ENCODE assay signal across 18 cellular contexts in the genomic region with DNA sequence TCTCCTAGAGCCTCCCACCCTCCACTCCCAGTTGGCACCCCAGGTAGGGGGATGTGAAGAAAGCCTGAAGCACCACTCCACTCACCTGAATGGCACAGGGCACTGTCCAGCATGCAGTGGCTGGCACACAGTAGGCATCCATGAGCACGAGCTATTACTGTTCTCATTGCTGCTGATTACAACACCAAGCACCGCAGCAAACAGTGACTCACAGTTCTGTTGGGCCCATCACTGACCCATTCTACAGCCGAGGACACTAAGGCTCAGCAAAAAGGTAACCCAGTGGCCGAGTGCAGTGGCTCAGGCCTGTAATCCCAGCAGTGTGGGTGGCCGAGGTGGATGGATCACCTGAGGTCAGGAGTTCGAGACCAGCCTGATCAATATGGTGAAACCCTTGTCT. TPM values are rescaled to one million over a fixed set of nuclear protein-coding genes. Genes with fewer than 3 reads are reported as not detected.
DNase-seq lines count a peak whose midpoint lies in the region; ATAC-seq, FAIRE-seq and TF ChIP-seq lines count a peak whose summit lies in the region.
"Had no signal": no experiment of that assay in that cellular context is flagged by ENCODE, and none has a peak within 500 bp of the region (broad histone marks: within the 10 kb centered on the region; RNA-seq: fewer than 3 reads in every experiment).

No MANE protein-coding gene starts in this region.

- H3K4me3 Mint-ChIP-seq in WTC11, result peak overlapping the region; percentile 93
- peak overlapping the region; percentile 56 for H3K4me3 Mint-ChIP-seq in stimulated activated effector memory CD8-positive, alpha-beta T cell treated with anti-CD3 and anti-CD28 coated beads, Interleukin-12 subunit alpha, Interleukin-12 subunit beta, amount 100 ng/mL, for 72 hours
- H3K4me3 Mint-ChIP-seq: stimulated activated memory B cell treated with anti-CD40 and anti-IgM and Interleukin-4, amounts not matched to agents 10 μg/mL and 1 μg/mL and 100 μg/mL, for 72 hours; type B pancreatic cell had no signal

- H3K4me1 ChIP-seq in HepG2 (ENCODE audit: insufficient read depth, low read length), result peaks cover 42% of the 10 kb centered on the region
- H3K4me1 ChIP-seq in right lobe of liver, result peaks cover 0 to 5% (median 2%) of the 10 kb centered on the region in 4 donors

- no peaks in the 10 kb centered on the region for H3K9me3 Mint-ChIP-seq in WTC11
- H3K9me3 Mint-ChIP-seq in stimulated activated effector memory CD8-positive, alpha-beta T cell treated with anti-CD3 and anti-CD28 coated beads, Interleukin-12 subunit alpha, Interleukin-12 subunit beta, amount 100 ng/mL, for 72 hours, result no peaks in the 10 kb centered on the region
- H3K9me3 Mint-ChIP-seq: stimulated activated memory B cell treated with anti-CD40 and anti-IgM and Interleukin-4, amounts not matched to agents 10 μg/mL and 1 μg/mL and 100 μg/mL, for 72 hours; type B pancreatic cell had no signal

- no peaks in the 10 kb centered on the region for H3K79me2 ChIP-seq in HepG2 (ENCODE audit: insufficient read depth, low read length)

- peak overlapping the region; percentile 65; the same call in 1 of the 2 replicates for H3K27ac Mint-ChIP-seq in WTC11
- H3K27ac Mint-ChIP-seq in stimulated activated effector memory CD8-positive, alpha-beta T cell treated with anti-CD3 and anti-CD28 coated beads, Interleukin-12 subunit alpha, Interleukin-12 subunit beta, amount 100 ng/mL, for 72 hours, result peak overlapping the region; percentile 32
- H3K27ac Mint-ChIP-seq: type B pancreatic cell had no signal

- ATAC-seq in HepG2, result no peak
- no peak for ATAC-seq in right lobe of liver
- ATAC-seq in WTC11, result no peak
- no peak for ATAC-seq in stimulated activated effector memory CD8-positive, alpha-beta T cell treated with anti-CD3 and anti-CD28 coated beads, Interleukin-12 subunit alpha, Interleukin-12 subunit beta, amount 100 ng/mL, for 72 hours
- ATAC-seq in HG02938 (IDR thresholded peaks at IDR 0.05; ENCODE audit: unreplicated experiment), result no peak

- FAIRE-seq in HepG2 (lab: Jason Lieb, UNC), result no peak
- FAIRE-seq: pancreas had no signal

- POLR2A ChIA-PET in HepG2 (lab: Yijun Ruan, JAX) (interaction anchor here (3.3 kb wide), 1 partner anchor 31 kb away, joined by 13 read pairs; a partner anchor contains a TSS), WTC11 (lab: Charles Lee) (interaction anchor here (2.8 kb wide), 1 partner anchor 13 kb away, joined by 6 read pairs; no protein-coding TSS in a partner anchor)

- H3K27ac ChIP-seq in HepG2 (ENCODE audit: extremely low read length, insufficient read depth, low read length) (no peak overlapping the region), right lobe of liver (no peak overlapping the region)
- H3K27ac ChIP-seq: esophagus muscularis mucosa, pancreas had no signal

- no peaks in the 10 kb centered on the region for H4K20me1 ChIP-seq in HepG2 (ENCODE audit: insufficient read depth, low read length)

- no peak overlapping the region for H2AFZ ChIP-seq in HepG2 (ENCODE audit: low read length)

- DNase-seq in HepG2 (ENCODE audit: low spot score) (no peak), right lobe of liver (no peak), WTC11 (ENCODE audit: low spot score) (no peak), D341Med (ENCODE audit: low spot score) (no peak)
- no peak for DNase-seq in stimulated activated effector memory CD8-positive, alpha-beta T cell treated with anti-CD3 and anti-CD28 coated beads, Interleukin-12 subunit alpha, Interleukin-12 subunit beta, amount 100 ng/mL, for 72 hours (ENCODE audit: low spot score in 2 of 2)
- DNase-seq: Calu3, left cardiac atrium, NCI-H1930, NCI-H510A, pancreas had no signal

- H3K4me1 Mint-ChIP-seq in WTC11, result peaks cover 54% of the 10 kb centered on the region
- H3K4me1 Mint-ChIP-seq in stimulated activated effector memory CD8-positive, alpha-beta T cell treated with anti-CD3 and anti-CD28 coated beads, Interleukin-12 subunit alpha, Interleukin-12 subunit beta, amount 100 ng/mL, for 72 hours, result peaks cover 40% of the 10 kb centered on the region

- no peak for TF ChIP-seq POLR2A in HepG2 (IDR thresholded peaks at IDR 0.05; ENCODE audit: insufficient read depth in 1 of 2, low read depth in 2 of 2, low read length in 2 of 2)
- TF ChIP-seq POLR2A in right lobe of liver (IDR thresholded peaks at IDR 0.05), result no peak

- H3K9me3 ChIP-seq in HepG2 (ENCODE audit: low read length), result no peaks in the 10 kb centered on the region
- H3K9me3 ChIP-seq in right lobe of liver, result no peaks in the 10 kb centered on the region
- H3K9me3 ChIP-seq: esophagus muscularis mucosa, pancreas, Peyer's patch had no signal

- H3K27me3 Mint-ChIP-seq in WTC11 (ENCODE audit: low read depth), result no peaks in the 10 kb centered on the region
- H3K27me3 Mint-ChIP-seq: stimulated activated memory B cell treated with anti-CD40 and anti-IgM and Interleukin-4, amounts not matched to agents 10 μg/mL and 1 μg/mL and 100 μg/mL, for 72 hours had no signal

- H3K9ac ChIP-seq in HepG2 (ENCODE audit: insufficient read depth, low read depth, low read length), result no peak overlapping the region

- no peaks in the 10 kb centered on the region for H3K36me3 ChIP-seq in HepG2 (replicated peaks in 1 of 2; ENCODE audit: control insufficient read depth in 1 of 2, insufficient read depth in 2 of 2, low read length in 2 of 2)
- H3K36me3 ChIP-seq in right lobe of liver, result no peaks in the 10 kb centered on the region
- H3K36me3 ChIP-seq: esophagus muscularis mucosa, pancreas, Peyer's patch had no signal

- WGBS in HepG2 (ENCODE audit: low lambda C conversion rate), result 43% methylated on average over 2 of the region's 6 CpGs
- WGBS in right lobe of liver (ENCODE audit: insufficient coverage, low coverage, low lambda C conversion rate, missing lambda C conversion rate), result no CpG with 5 or more reads among the region's 6 CpGs

- peaks cover 0 to 24% of the 10 kb centered on the region in 2 experiments; a peak in 2 of 5 replicates for H3K27me3 ChIP-seq in HepG2 (ENCODE audit: control insufficient read depth in 1 of 2, insufficient read depth in 2 of 2, low read length in 2 of 2)
- no peaks in the 10 kb centered on the region for H3K27me3 ChIP-seq in right lobe of liver
- H3K27me3 ChIP-seq: pancreas, Peyer's patch had no signal

- TF ChIP-seq RAD21 in HepG2 (CRISPR knock-in tag; IDR thresholded peaks at IDR 0.05), result no peak

- no TSS peak for BruUV-seq in HepG2 (replicated peaks; lab: Mats Ljungman, UMichigan)

- intact Hi-C loops in HepG2 (cut with micrococcal nuclease; ENCODE audit: unreplicated experiment) (loop anchor here (5.0 kb wide), 1 partner anchor 36 kb away; no protein-coding TSS in a partner anchor), right lobe of liver (cut with DNase I) (no loop called here)

- TF ChIP-seq CTCF in HepG2 (CRISPR knock-in tag; IDR thresholded peaks at IDR 0.05), result no peak
- no peak for TF ChIP-seq CTCF in right lobe of liver (IDR thresholded peaks at IDR 0.05)
- TF ChIP-seq CTCF in WTC11 (IDR thresholded peaks at IDR 0.05), result no peak

- no peak overlapping the region for H3K4me3 ChIP-seq in HepG2 (replicated peaks in 1 of 3; ENCODE audit: insufficient read depth in 1 of 3, low read depth in 2 of 3, low read length in 3 of 3)
- no peak overlapping the region for H3K4me3 ChIP-seq in right lobe of liver
- H3K4me3 ChIP-seq: esophagus muscularis mucosa, pancreas, Peyer's patch had no signal

- CTCF ChIA-PET in HepG2 (lab: Yijun Ruan, JAX; ENCODE audit: low intra/inter-chr PET ratio, low total read pairs), result interaction anchor here (1.4 kb wide), 1 partner anchor 36 kb away, joined by 7 read pairs; no protein-coding TSS in a partner anchor
- CTCF ChIA-PET in WTC11 (lab: Charles Lee), result interaction anchor here (0.9 to 8.5 kb wide), 10 partner anchors 9 to 68 kb away, joined by 3 to 68 read pairs (median 6); a partner anchor contains a TSS

- H3K36me3 Mint-ChIP-seq in WTC11, result peaks cover 35% of the 10 kb centered on the region
- H3K36me3 Mint-ChIP-seq in stimulated activated effector memory CD8-positive, alpha-beta T cell treated with anti-CD3 and anti-CD28 coated beads, Interleukin-12 subunit alpha, Interleukin-12 subunit beta, amount 100 ng/mL, for 72 hours, result no peaks in the 10 kb centered on the region
- H3K36me3 Mint-ChIP-seq: stimulated activated memory B cell treated with anti-CD40 and anti-IgM and Interleukin-4, amounts not matched to agents 10 μg/mL and 1 μg/mL and 100 μg/mL, for 72 hours; type B pancreatic cell had no signal

- no peak overlapping the region for H3K4me2 ChIP-seq in HepG2 (ENCODE audit: low read depth, low read length)

- in situ Hi-C loops in HepG2 (cut with HindIII; ENCODE audit: extremely low pct_ligation_motif_present, low pct_unique_long_range_greater_than_20kb), result no loop called here

- no peak for TF ChIP-seq EP300 in HepG2 (IDR thresholded peaks at IDR 0.05; ENCODE audit: low read depth in 2 of 2, low read length in 2 of 2)
- TF ChIP-seq EP300 in HepG2 (CRISPR knock-in tag; IDR thresholded peaks at IDR 0.05; ENCODE audit: borderline replicate concordance), result no peak

RNA-seq across cellular contexts. Expression of a gene that starts 2.7 kb away (rescaled TPM):
- total RNA-seq in HepG2 (2016; rRNA removed; fragmentation: Illumina TruSeq; extraction: Trizol) (not detected in 2 replicates), right lobe of liver (not detected), WTC11 (2021) (263 to 286 TPM (median 271 TPM) in 3 replicates)
- total RNA-seq in HepG2 (2016; cell fraction: cytosol; rRNA removed; fragmentation: Illumina TruSeq; extraction: Trizol; ENCODE audit: low read depth), result not detected in 2 replicates
- 0.06 TPM in 1 of 2 replicates, not detected in the other for total RNA-seq in HepG2 (2016; cell fraction: insoluble cytoplasmic fraction; rRNA removed; fragmentation: Illumina TruSeq; extraction: Trizol)
- total RNA-seq in HepG2 (2016; cell fraction: membrane; rRNA removed; fragmentation: Illumina TruSeq; extraction: Trizol), result not detected in 2 replicates
- total RNA-seq in HepG2 (2016; cell fraction: nucleus; rRNA removed; fragmentation: Illumina TruSeq; extraction: Trizol), result 0.16 TPM in 1 of 2 replicates, not detected in the other
- not detected in 2 replicates for polyA plus RNA-seq in HepG2 (2011; rRNA removed)
- polyA plus RNA-seq in HepG2 (2011; cell fraction: cytosol; rRNA removed), result 0.04 TPM in 1 of 2 replicates, not detected in the other
- polyA plus RNA-seq in HepG2 (2011; cell fraction: nucleus; rRNA removed), result 0.31 and 0.82 TPM in 2 replicates
- polyA plus RNA-seq in HepG2 (2012), result 0.11 and 0.17 TPM in 2 replicates
- polyA plus RNA-seq in HepG2 (2016; cell fraction: cytosol; fragmentation: Illumina TruSeq; extraction: Trizol; ENCODE audit: low read depth), result not detected in 2 replicates
- polyA plus RNA-seq in HepG2 (2016; cell fraction: insoluble cytoplasmic fraction; fragmentation: Illumina TruSeq; extraction: Trizol; ENCODE audit: low read depth), result 0.16 TPM in 1 of 2 replicates, not detected in the other
- not detected in 2 replicates for polyA plus RNA-seq in HepG2 (2016; cell fraction: membrane; fragmentation: Illumina TruSeq; extraction: Trizol; ENCODE audit: low read depth)
- not detected in 2 replicates for polyA plus RNA-seq in HepG2 (2016; cell fraction: nucleus; fragmentation: Illumina TruSeq; extraction: Trizol; ENCODE audit: insufficient read depth, low read depth)
- not detected in 2 replicates for polyA minus RNA-seq in HepG2 (2011; rRNA and poly(A)+ RNA removed; ENCODE audit: low replicate concordance)
- polyA minus RNA-seq in HepG2 (2011; cell fraction: cytosol; rRNA and poly(A)+ RNA removed), result not detected in 2 replicates
- not detected in 2 replicates for polyA minus RNA-seq in HepG2 (2011; cell fraction: nucleus; rRNA and poly(A)+ RNA removed)
- total RNA-seq: Calu3, esophagus muscularis mucosa, left cardiac atrium, M059J, Peyer's patch, skeletal muscle tissue had no signal
- polyA plus RNA-seq: AG04450, pancreas had no signal

RNA-seq across cellular contexts. Expression of a gene that starts 16.0 kb away (rescaled TPM):
- total RNA-seq in HepG2 (2016; rRNA removed; fragmentation: Illumina TruSeq; extraction: Trizol) (6.7 and 10.2 TPM in 2 replicates), right lobe of liver (1 to 10 TPM; 4.0 to 8.4 (median 5.4) TPM), WTC11 (2021) (17.7 to 22.7 TPM (median 21.3 TPM) in 3 replicates)
- total RNA-seq in HepG2 (2016; cell fraction: cytosol; rRNA removed; fragmentation: Illumina TruSeq; extraction: Trizol; ENCODE audit: low read depth), result 5.8 and 5.9 TPM in 2 replicates
- total RNA-seq in HepG2 (2016; cell fraction: insoluble cytoplasmic fraction; rRNA removed; fragmentation: Illumina TruSeq; extraction: Trizol), result 6.7 and 10.6 TPM in 2 replicates
- total RNA-seq in HepG2 (2016; cell fraction: membrane; rRNA removed; fragmentation: Illumina TruSeq; extraction: Trizol), result 12.3 and 12.5 TPM in 2 replicates
- 5.2 and 5.8 TPM in 2 replicates for total RNA-seq in HepG2 (2016; cell fraction: nucleus; rRNA removed; fragmentation: Illumina TruSeq; extraction: Trizol)
- 5.8 and 6.5 TPM in 2 replicates for polyA plus RNA-seq in HepG2 (2011; rRNA removed)
- polyA plus RNA-seq in HepG2 (2011; cell fraction: cytosol; rRNA removed), result 5.0 and 9.9 TPM in 2 replicates
- 22.3 and 26.1 TPM in 2 replicates for polyA plus RNA-seq in HepG2 (2011; cell fraction: nucleus; rRNA removed)
- 4.5 and 5.5 TPM in 2 replicates for polyA plus RNA-seq in HepG2 (2012)
- 6.1 and 6.3 TPM in 2 replicates for polyA plus RNA-seq in HepG2 (2016; cell fraction: cytosol; fragmentation: Illumina TruSeq; extraction: Trizol; ENCODE audit: low read depth)
- polyA plus RNA-seq in HepG2 (2016; cell fraction: insoluble cytoplasmic fraction; fragmentation: Illumina TruSeq; extraction: Trizol; ENCODE audit: low read depth), result 7.6 and 8.3 TPM in 2 replicates
- polyA plus RNA-seq in HepG2 (2016; cell fraction: membrane; fragmentation: Illumina TruSeq; extraction: Trizol; ENCODE audit: low read depth), result 8.5 and 10.4 TPM in 2 replicates
- polyA plus RNA-seq in HepG2 (2016; cell fraction: nucleus; fragmentation: Illumina TruSeq; extraction: Trizol; ENCODE audit: insufficient read depth, low read depth), result 13.2 and 13.4 TPM in 2 replicates
- polyA minus RNA-seq in HepG2 (2011; rRNA and poly(A)+ RNA removed; ENCODE audit: low replicate concordance), result 4.4 and 7.4 TPM in 2 replicates
- 2.8 and 3.6 TPM in 2 replicates for polyA minus RNA-seq in HepG2 (2011; cell fraction: cytosol; rRNA and poly(A)+ RNA removed)
- 1.4 and 2.7 TPM in 2 replicates for polyA minus RNA-seq in HepG2 (2011; cell fraction: nucleus; rRNA and poly(A)+ RNA removed)

RNA-seq across cellular contexts. Expression of a gene that starts 30.9 kb away (rescaled TPM):
- total RNA-seq in HepG2 (2016; rRNA removed; fragmentation: Illumina TruSeq; extraction: Trizol), result 115 and 127 TPM in 2 replicates
- 34.9 and 36.3 TPM in 2 replicates for total RNA-seq in HepG2 (2016; cell fraction: cytosol; rRNA removed; fragmentation: Illumina TruSeq; extraction: Trizol; ENCODE audit: low read depth)
- total RNA-seq in HepG2 (2016; cell fraction: insoluble cytoplasmic fraction; rRNA removed; fragmentation: Illumina TruSeq; extraction: Trizol), result 122 and 128 TPM in 2 replicates
- 38.8 and 44.9 TPM in 2 replicates for total RNA-seq in HepG2 (2016; cell fraction: membrane; rRNA removed; fragmentation: Illumina TruSeq; extraction: Trizol)
- 61.4 and 65.7 TPM in 2 replicates for total RNA-seq in HepG2 (2016; cell fraction: nucleus; rRNA removed; fragmentation: Illumina TruSeq; extraction: Trizol)
- polyA plus RNA-seq in HepG2 (2011; rRNA removed), result 165 and 258 TPM in 2 replicates
- polyA plus RNA-seq in HepG2 (2011; cell fraction: cytosol; rRNA removed), result 234 and 307 TPM in 2 replicates
- 204 and 358 TPM in 2 replicates for polyA plus RNA-seq in HepG2 (2011; cell fraction: nucleus; rRNA removed)
- polyA plus RNA-seq in HepG2 (2012), result 293 and 476 TPM in 2 replicates
- polyA plus RNA-seq in HepG2 (2016; cell fraction: cytosol; fragmentation: Illumina TruSeq; extraction: Trizol; ENCODE audit: low read depth), result 97.2 and 118 TPM in 2 replicates
- 284 and 327 TPM in 2 replicates for polyA plus RNA-seq in HepG2 (2016; cell fraction: insoluble cytoplasmic fraction; fragmentation: Illumina TruSeq; extraction: Trizol; ENCODE audit: low read depth)
- polyA plus RNA-seq in HepG2 (2016; cell fraction: membrane; fragmentation: Illumina TruSeq; extraction: Trizol; ENCODE audit: low read depth), result 84.7 and 107 TPM in 2 replicates
- 211 and 224 TPM in 2 replicates for polyA plus RNA-seq in HepG2 (2016; cell fraction: nucleus; fragmentation: Illumina TruSeq; extraction: Trizol; ENCODE audit: insufficient read depth, low read depth)
- polyA minus RNA-seq in HepG2 (2011; rRNA and poly(A)+ RNA removed; ENCODE audit: low replicate concordance), result 6.3 and 96.8 TPM in 2 replicates
- polyA minus RNA-seq in HepG2 (2011; cell fraction: cytosol; rRNA and poly(A)+ RNA removed), result 73.6 and 109 TPM in 2 replicates
- 73.1 and 123 TPM in 2 replicates for polyA minus RNA-seq in HepG2 (2011; cell fraction: nucleus; rRNA and poly(A)+ RNA removed)
- total RNA-seq in right lobe of liver, result 1,000 to 10,000 TPM in 2 of 6 experiments, 100 to 1,000 TPM in 4; 204 to 1,268 (median 669) TPM
- 3.5 to 4.7 TPM (median 3.6 TPM) in 3 replicates for total RNA-seq in WTC11 (2021)

RNA-seq across cellular contexts. Expression of a gene that starts 38.5 kb away (rescaled TPM):
- total RNA-seq in HepG2 (2016; rRNA removed; fragmentation: Illumina TruSeq; extraction: Trizol) (0.97 and 1.2 TPM in 2 replicates), right lobe of liver (1 to 10 TPM; 1.3 to 4.4 (median 1.7) TPM), WTC11 (2021) (8.9 to 11.6 TPM (median 10.3 TPM) in 3 replicates)
- 0.51 and 0.71 TPM in 2 replicates for total RNA-seq in HepG2 (2016; cell fraction: cytosol; rRNA removed; fragmentation: Illumina TruSeq; extraction: Trizol; ENCODE audit: low read depth)
- total RNA-seq in HepG2 (2016; cell fraction: insoluble cytoplasmic fraction; rRNA removed; fragmentation: Illumina TruSeq; extraction: Trizol), result 0.78 and 0.92 TPM in 2 replicates
- 1.7 and 2.6 TPM in 2 replicates for total RNA-seq in HepG2 (2016; cell fraction: membrane; rRNA removed; fragmentation: Illumina TruSeq; extraction: Trizol)
- 0.78 and 1.0 TPM in 2 replicates for total RNA-seq in HepG2 (2016; cell fraction: nucleus; rRNA removed; fragmentation: Illumina TruSeq; extraction: Trizol)
- 0.59 and 0.77 TPM in 2 replicates for polyA plus RNA-seq in HepG2 (2011; rRNA removed)
- 0.38 and 0.42 TPM in 2 replicates for polyA plus RNA-seq in HepG2 (2011; cell fraction: cytosol; rRNA removed)
- 1.5 and 1.7 TPM in 2 replicates for polyA plus RNA-seq in HepG2 (2011; cell fraction: nucleus; rRNA removed)
- 2.8 and 3.3 TPM in 2 replicates for polyA plus RNA-seq in HepG2 (2012)
- 1.4 and 1.9 TPM in 2 replicates for polyA plus RNA-seq in HepG2 (2016; cell fraction: cytosol; fragmentation: Illumina TruSeq; extraction: Trizol; ENCODE audit: low read depth)
- polyA plus RNA-seq in HepG2 (2016; cell fraction: insoluble cytoplasmic fraction; fragmentation: Illumina TruSeq; extraction: Trizol; ENCODE audit: low read depth), result 2.2 and 3.9 TPM in 2 replicates
- 3.0 and 3.5 TPM in 2 replicates for polyA plus RNA-seq in HepG2 (2016; cell fraction: membrane; fragmentation: Illumina TruSeq; extraction: Trizol; ENCODE audit: low read depth)
- 2.6 and 3.8 TPM in 2 replicates for polyA plus RNA-seq in HepG2 (2016; cell fraction: nucleus; fragmentation: Illumina TruSeq; extraction: Trizol; ENCODE audit: insufficient read depth, low read depth)
- polyA minus RNA-seq in HepG2 (2011; rRNA and poly(A)+ RNA removed; ENCODE audit: low replicate concordance), result 1.5 and 2.3 TPM in 2 replicates
- polyA minus RNA-seq in HepG2 (2011; cell fraction: cytosol; rRNA and poly(A)+ RNA removed), result 2.1 and 2.5 TPM in 2 replicates
- 0.26 and 0.50 TPM in 2 replicates for polyA minus RNA-seq in HepG2 (2011; cell fraction: nucleus; rRNA and poly(A)+ RNA removed)

RNA-seq across cellular contexts. Expression of a gene that starts 50.0 kb away (rescaled TPM):
- total RNA-seq in HepG2 (2016; rRNA removed; fragmentation: Illumina TruSeq; extraction: Trizol) (0.04 TPM in 1 of 2 replicates, not detected in the other), right lobe of liver (1 to 10 TPM; 1.3 to 2.0 (median 1.6) TPM), WTC11 (2021) (41.2 to 49.0 TPM (median 43.3 TPM) in 3 replicates)
- total RNA-seq in HepG2 (2016; cell fraction: cytosol; rRNA removed; fragmentation: Illumina TruSeq; extraction: Trizol; ENCODE audit: low read depth), result 0.18 TPM in 1 of 2 replicates, not detected in the other
- total RNA-seq in HepG2 (2016; cell fraction: insoluble cytoplasmic fraction; rRNA removed; fragmentation: Illumina TruSeq; extraction: Trizol), result 0.02 TPM in 1 of 2 replicates, not detected in the other
- 0.15 and 0.17 TPM in 2 replicates for total RNA-seq in HepG2 (2016; cell fraction: membrane; rRNA removed; fragmentation: Illumina TruSeq; extraction: Trizol)
- not detected in 2 replicates for total RNA-seq in HepG2 (2016; cell fraction: nucleus; rRNA removed; fragmentation: Illumina TruSeq; extraction: Trizol)
- 0.07 and 0.08 TPM in 2 replicates for polyA plus RNA-seq in HepG2 (2011; rRNA removed)
- polyA plus RNA-seq in HepG2 (2011; cell fraction: cytosol; rRNA removed), result 0.04 TPM in 1 of 2 replicates, not detected in the other
- polyA plus RNA-seq in HepG2 (2011; cell fraction: nucleus; rRNA removed), result 0.14 and 0.21 TPM in 2 replicates
- polyA plus RNA-seq in HepG2 (2012), result 0.09 and 0.27 TPM in 2 replicates
- not detected in 2 replicates for polyA plus RNA-seq in HepG2 (2016; cell fraction: cytosol; fragmentation: Illumina TruSeq; extraction: Trizol; ENCODE audit: low read depth)
- not detected in 2 replicates for polyA plus RNA-seq in HepG2 (2016; cell fraction: insoluble cytoplasmic fraction; fragmentation: Illumina TruSeq; extraction: Trizol; ENCODE audit: low read depth)
- not detected in 2 replicates for polyA plus RNA-seq in HepG2 (2016; cell fraction: membrane; fragmentation: Illumina TruSeq; extraction: Trizol; ENCODE audit: low read depth)
- polyA plus RNA-seq in HepG2 (2016; cell fraction: nucleus; fragmentation: Illumina TruSeq; extraction: Trizol; ENCODE audit: insufficient read depth, low read depth), result not detected in 2 replicates
- 0.12 and 0.19 TPM in 2 replicates for polyA minus RNA-seq in HepG2 (2011; rRNA and poly(A)+ RNA removed; ENCODE audit: low replicate concordance)
- not detected in 2 replicates for polyA minus RNA-seq in HepG2 (2011; cell fraction: cytosol; rRNA and poly(A)+ RNA removed)
- 0.12 and 0.13 TPM in 2 replicates for polyA minus RNA-seq in HepG2 (2011; cell fraction: nucleus; rRNA and poly(A)+ RNA removed)
- polyA plus RNA-seq: AG04450 had no signal

Comparison
In these comparisons a context has a peak if more than half of its experiments do, and no peak if none do; other contexts are left out.
1. RNA of a gene that starts 2.7 kb away (total RNA-seq): 263 to 286 TPM in WTC11; 0.06 to 0.16 TPM in HepG2 and not detected in right lobe of liver; every median in the first group is over 100 times any median in the second.